Comparison of ENCODE assay signal across 1 cellular context in genomic region chr5:173971681-173972080, GRCh38.
TF ChIP-seq lines count a peak whose summit lies in the region.

No MANE protein-coding gene starts in this region.

TF ChIP-seq in GM23338, 12 proteins besides CTCF, POLR2A, EP300 and RAD21 (continued from another document):
- TF ChIP-seq REST (IDR thresholded peaks at IDR 0.05; ENCODE audit: unreplicated experiment) = no peak
- no peak for TF ChIP-seq ZNF462 (CRISPR knock-in tag; IDR thresholded peaks at IDR 0.05)
- TF ChIP-seq JUNB (IDR thresholded peaks at IDR 0.05; ENCODE audit: unreplicated experiment) = no peak
- TF ChIP-seq ZNF331 (CRISPR knock-in tag; IDR thresholded peaks at IDR 0.05; ENCODE audit: low read depth) = no peak
- no peak for TF ChIP-seq CREB1 (CRISPR knock-in tag; IDR thresholded peaks at IDR 0.05; ENCODE audit: low read depth)
- no peak for TF ChIP-seq STAT1 (IDR thresholded peaks at IDR 0.05; ENCODE audit: unreplicated experiment)
- TF ChIP-seq ZNF114 (CRISPR knock-in tag; IDR thresholded peaks at IDR 0.05) = no peak
- TF ChIP-seq NANOG (IDR thresholded peaks at IDR 0.05; ENCODE audit: borderline replicate concordance) = no peak
- TF ChIP-seq POLR2AphosphoS5 (IDR thresholded peaks at IDR 0.05; ENCODE audit: low read depth) = no peak
